Comparison of ENCODE assay signal across 12 cellular contexts in the genomic region with DNA sequence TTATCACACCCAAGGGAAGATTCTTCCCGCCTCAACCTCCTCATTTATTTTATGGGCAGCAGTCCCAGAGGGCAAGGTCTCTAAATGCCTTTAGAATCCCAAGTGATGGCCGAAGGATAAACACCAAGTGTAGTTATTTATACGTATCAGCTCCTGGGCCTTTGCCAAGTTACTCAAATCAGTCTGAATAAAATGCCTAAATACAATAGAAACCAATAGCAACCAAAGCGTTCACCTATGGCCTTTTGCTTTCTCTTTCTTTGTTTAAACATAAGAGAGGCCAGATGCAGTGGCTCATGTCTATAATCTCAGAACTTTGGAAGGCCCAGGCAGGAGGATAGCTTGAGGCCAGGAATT. TPM values are rescaled to one million over a fixed set of nuclear protein-coding genes. Genes with fewer than 3 reads are reported as not detected.
DNase-seq lines count a peak whose midpoint lies in the region; ATAC-seq and TF ChIP-seq lines count a peak whose summit lies in the region.
"Had no signal": no experiment of that assay in that cellular context is flagged by ENCODE, and none has a peak within 500 bp of the region (broad histone marks: within the 10 kb centered on the region; RNA-seq: fewer than 3 reads in every experiment).

No MANE protein-coding gene starts in this region.

- H3K4me3 Mint-ChIP-seq in naive B cell, result peak overlapping the region in 2 of 8 donors; percentile 4 to 39
- no peak overlapping the region for H3K4me3 Mint-ChIP-seq in CD8-positive, alpha-beta T cell
- H3K4me3 Mint-ChIP-seq: activated naive CD4-positive, alpha-beta T cell treated with anti-CD3 and anti-CD28 coated beads, Interleukin-2, amount 50 U/mL, for 24 hours had no signal

- no peak overlapping the region for H3K4me3 ChIP-seq in CD8-positive, alpha-beta T cell (ENCODE audit: low read depth, low read length)

- H3K9me3 ChIP-seq in CD8-positive, alpha-beta T cell (ENCODE audit: low read length), result no peaks in the 10 kb centered on the region

- POLR2A ChIA-PET in CD8-positive, alpha-beta T cell (lab: Charles Lee), result interaction anchor here (0.5 to 2.6 kb wide), 4 partner anchors 8 to 96 kb away, joined by 3 to 14 read pairs (median 4); a partner anchor contains a TSS

- intact Hi-C loops in CD8-positive, alpha-beta T cell (cut with DNase I, micrococcal nuclease), result no loop called here

- no peaks in the 10 kb centered on the region for H3K9me3 Mint-ChIP-seq in naive B cell
- H3K9me3 Mint-ChIP-seq in CD8-positive, alpha-beta T cell, result no peaks in the 10 kb centered on the region
- H3K9me3 Mint-ChIP-seq: activated naive CD4-positive, alpha-beta T cell treated with anti-CD3 and anti-CD28 coated beads, Interleukin-2, amount 50 U/mL, for 24 hours; naive thymus-derived CD8-positive, alpha-beta T cell had no signal

- H3K27ac ChIP-seq in CD8-positive, alpha-beta T cell (ENCODE audit: low read depth, low read length), result no peak overlapping the region

- no peaks in the 10 kb centered on the region for H3K36me3 Mint-ChIP-seq in naive B cell
- no peaks in the 10 kb centered on the region for H3K36me3 Mint-ChIP-seq in CD8-positive, alpha-beta T cell
- H3K36me3 Mint-ChIP-seq: activated naive CD4-positive, alpha-beta T cell treated with anti-CD3 and anti-CD28 coated beads, Interleukin-2, amount 50 U/mL, for 24 hours; naive thymus-derived CD8-positive, alpha-beta T cell had no signal

- DNase-seq in NCI-H2227 (lab: John Stamatoyannopoulos, UW; ENCODE audit: unreplicated experiment), result peak; percentile 23
- no peak for DNase-seq in NCI-H2227 treated with DMSO at 0.1 percent for 48 hours (lab: John Stamatoyannopoulos, UW)
- DNase-seq in RPMI8226, result peak; percentile 58
- no peak for DNase-seq in naive B cell
- DNase-seq in CD8-positive, alpha-beta T cell, result no peak
- DNase-seq: NCI-H1436 had no signal

- no peaks in the 10 kb centered on the region for H3K27me3 ChIP-seq in CD8-positive, alpha-beta T cell (ENCODE audit: insufficient read depth, low read length)

- peak; percentile 38 for ATAC-seq in GM21423 (IDR thresholded peaks at IDR 0.05; ENCODE audit: unreplicated experiment)
- peak; percentile 28 to 38 for ATAC-seq in naive B cell (ENCODE audit: low read depth in 2 of 2)
- ATAC-seq in CD8-positive, alpha-beta T cell, result no peak
- no peak for ATAC-seq in GM19397 (IDR thresholded peaks at IDR 0.05; ENCODE audit: unreplicated experiment)
- no peak for ATAC-seq in HG02623 (IDR thresholded peaks at IDR 0.05; ENCODE audit: unreplicated experiment)

- no peak for TF ChIP-seq CTCF in CD8-positive, alpha-beta T cell (IDR thresholded peaks at IDR 0.05)

- peak overlapping the region in 3 of 6 donors; percentile 32 to 76 (median 40) for H3K27ac Mint-ChIP-seq in naive B cell
- no peak overlapping the region for H3K27ac Mint-ChIP-seq in CD8-positive, alpha-beta T cell
- H3K27ac Mint-ChIP-seq: activated naive CD4-positive, alpha-beta T cell treated with anti-CD3 and anti-CD28 coated beads, Interleukin-2, amount 50 U/mL, for 24 hours had no signal

- CTCF ChIA-PET in CD8-positive, alpha-beta T cell (lab: Charles Lee), result interaction anchor here (1.2 to 29.8 kb wide), 4 partner anchors 8 to 192 kb away, joined by 5 to 651 read pairs (median 8); a partner anchor contains a TSS

- peaks cover 23% of the 10 kb centered on the region for H3K4me1 ChIP-seq in CD8-positive, alpha-beta T cell (ENCODE audit: insufficient read depth, low read length)

- H3K36me3 ChIP-seq in CD8-positive, alpha-beta T cell (ENCODE audit: insufficient read depth, low read length), result no peaks in the 10 kb centered on the region

- H3K27me3 Mint-ChIP-seq in naive B cell, result peaks cover 8 to 33% (median 8%) of the 10 kb centered on the region in 3 donors
- H3K27me3 Mint-ChIP-seq in CD8-positive, alpha-beta T cell (ENCODE audit: low read depth), result no peaks in the 10 kb centered on the region
- H3K27me3 Mint-ChIP-seq: activated naive CD4-positive, alpha-beta T cell treated with anti-CD3 and anti-CD28 coated beads, Interleukin-2, amount 50 U/mL, for 24 hours; naive thymus-derived CD8-positive, alpha-beta T cell had no signal

- peaks cover 7 to 26% (median 21%) of the 10 kb centered on the region in 3 donors for H3K4me1 Mint-ChIP-seq in naive B cell
- peaks cover 21% of the 10 kb centered on the region for H3K4me1 Mint-ChIP-seq in CD8-positive, alpha-beta T cell (ENCODE audit: low read depth)

RNA-seq across cellular contexts. Expression of a gene that starts 31.9 kb away (rescaled TPM):
- not detected for polyA plus RNA-seq in naive B cell (ENCODE audit: low read depth in 6 of 6)
- total RNA-seq in CD8-positive, alpha-beta T cell, result under 1 TPM; 0.25 to 0.49 TPM
- total RNA-seq: frontal cortex had no signal

Comparison
In these comparisons a context has a peak if more than half of its experiments do, and no peak if none do; other contexts are left out.
1. DNase-seq: peak in NCI-H2227 (single experiment) and RPMI8226 (single experiment); none in NCI-H2227 treated with DMSO at 0.1 percent for 48 hours (single experiment), naive B cell (single experiment) and CD8-positive, alpha-beta T cell (0 of 7).
2. ATAC-seq: peak in GM21423 (single experiment) and naive B cell (2 of 2); none in CD8-positive, alpha-beta T cell (single experiment), GM19397 (single experiment) and HG02623 (single experiment).